ENCODE assay signal across 3 cellular contexts in genomic region chr10:76317078-76317477, GRCh38.
"Had no signal": no experiment of that assay in that cellular context is flagged by ENCODE, and none has a peak within 500 bp of the region (broad histone marks: within the 10 kb centered on the region; RNA-seq: fewer than 3 reads in every experiment).

No MANE protein-coding gene starts in this region.

- H3K4me3 ChIP-seq: GM12878 had no signal

- DNase-seq: GDM1, GF-D8 had no signal

- ATAC-seq: GM12878 had no signal
